ENCODE assay signal across 1 cellular context in genomic region chr2:177244244-177244771, GRCh38.
TF ChIP-seq lines count a peak whose summit lies in the region.

No MANE protein-coding gene starts in this region.

TF ChIP-seq in SK-N-SH, 30 proteins besides CTCF, POLR2A, EP300 and RAD21 (continued from another document):
- TF ChIP-seq ZBTB33 (IDR thresholded peaks at IDR 0.05; ENCODE audit: borderline replicate concordance, low read depth) (no peak), SIN3A (IDR thresholded peaks at IDR 0.05; ENCODE audit: borderline replicate concordance, low read depth, low read length) (no peak), RXRA (IDR thresholded peaks at IDR 0.05; ENCODE audit: borderline replicate concordance, low read depth) (no peak), PBX3 (IDR thresholded peaks at IDR 0.05) (no peak), NFIC (IDR thresholded peaks at IDR 0.05; ENCODE audit: borderline replicate concordance) (no peak), JUND (IDR thresholded peaks at IDR 0.05) (no peak), EZH2phosphoT487 (IDR thresholded peaks at IDR 0.05; ENCODE audit: borderline replicate concordance, low read depth) (no peak), YY1 (IDR thresholded peaks at IDR 0.05; ENCODE audit: low read depth) (no peak), TAF1 (IDR thresholded peaks at IDR 0.05; ENCODE audit: borderline replicate concordance, low read depth, low read length) (no peak), NRF1 (IDR thresholded peaks at IDR 0.05; ENCODE audit: low read depth, low read length) (no peak), FOSL2 (IDR thresholded peaks at IDR 0.05; ENCODE audit: borderline replicate concordance, low read depth) (no peak), RFX5 (IDR thresholded peaks at IDR 0.05; ENCODE audit: low read length) (no peak), POLR2AphosphoS5 (IDR thresholded peaks at IDR 0.05; ENCODE audit: low read depth, low read length) (no peak)
